ENCODE assay signal across 9 cellular contexts in genomic region chr9:109918359-109919163, GRCh38.
DNase-seq lines count a peak whose midpoint lies in the region; ATAC-seq, FAIRE-seq and TF ChIP-seq lines count a peak whose summit lies in the region.
"Had no signal": no experiment of that assay in that cellular context is flagged by ENCODE, and none has a peak within 500 bp of the region (broad histone marks: within the 10 kb centered on the region; RNA-seq: fewer than 3 reads in every experiment).

No MANE protein-coding gene starts in this region.

- peak; percentile 59 for ATAC-seq in HG03064 (IDR thresholded peaks at IDR 0.05; ENCODE audit: low read depth, unreplicated experiment)

- no peaks in the 10 kb centered on the region for H3K9me1 ChIP-seq in endothelial cell of umbilical vein (replicated peaks; ENCODE audit: control insufficient read depth, extremely low read depth, insufficient read depth, low read length)

- intact Hi-C loops in endothelial cell of umbilical vein (cut with micrococcal nuclease), result no loop called here

- H4K20me1 ChIP-seq in endothelial cell of umbilical vein (replicated peaks; ENCODE audit: control insufficient read depth, extremely low read depth, insufficient read depth, low read length), result no peaks in the 10 kb centered on the region

- no peaks in the 10 kb centered on the region for H3K36me3 ChIP-seq in endothelial cell of umbilical vein (ENCODE audit: control insufficient read depth in 2 of 2, extremely low read depth in 1 of 2, insufficient read depth in 2 of 2, low read length in 2 of 2)

- no peaks in the 10 kb centered on the region for H3K27me3 ChIP-seq in endothelial cell of umbilical vein (ENCODE audit: control insufficient read depth in 2 of 2, insufficient read depth in 2 of 2, low read length in 2 of 2)

- no peak overlapping the region for H3K4me3 ChIP-seq in endothelial cell of umbilical vein (replicated peaks in 1 of 3; ENCODE audit: insufficient read depth in 1 of 3, low read depth in 1 of 3, low read length in 3 of 3)
- H3K4me3 ChIP-seq: A549 had no signal

- H3K9ac ChIP-seq in endothelial cell of umbilical vein (replicated peaks; ENCODE audit: extremely low read depth, insufficient read depth, low read length), result no peak overlapping the region

- dilution Hi-C loops in endothelial cell of umbilical vein (cut with MboI; ENCODE audit: extremely low pct_ligation_motif_present, low sequenced_read_pairs), result loop anchor here (25.0 kb wide), 1 partner anchor 244 kb away; no protein-coding TSS in a partner anchor

- no peaks in the 10 kb centered on the region for H3K79me2 ChIP-seq in endothelial cell of umbilical vein (ENCODE audit: control insufficient read depth, insufficient read depth, low read length)

- POLR2A ChIA-PET in endothelial cell of umbilical vein (lab: Charles Lee), result no interaction called here

- no peak for TF ChIP-seq CTCF in endothelial cell of umbilical vein (IDR thresholded peaks at IDR 0.05; ENCODE audit: extremely low read depth in 1 of 2, insufficient read depth in 1 of 2, low read depth in 1 of 2, low read length in 2 of 2)

- no peaks in the 10 kb centered on the region for H3K9me3 ChIP-seq in endothelial cell of umbilical vein (replicated peaks; ENCODE audit: control insufficient read depth, insufficient read depth, low read length)
- H3K9me3 ChIP-seq: A549 had no signal

- no peak for FAIRE-seq in endothelial cell of umbilical vein (lab: Jason Lieb, UNC)
- FAIRE-seq: A549 had no signal

- peaks cover 20% of the 10 kb centered on the region for H3K4me1 ChIP-seq in endothelial cell of umbilical vein (ENCODE audit: control insufficient read depth, extremely low read depth, insufficient read depth, low read length)
- H3K4me1 ChIP-seq: A549 had no signal

- H2AFZ ChIP-seq in endothelial cell of umbilical vein (ENCODE audit: low read depth, low read length), result peak overlapping the region; percentile 85

- peak overlapping the region; percentile 47 for H3K4me2 ChIP-seq in endothelial cell of umbilical vein (ENCODE audit: insufficient read depth, low read length)
- H3K4me2 ChIP-seq: A549 had no signal

- peak; percentile 3 for DNase-seq in activated CD4-positive, CD25-positive, alpha-beta regulatory T cell treated with anti-CD3 and anti-CD28 coated beads, Interleukin-2, amount 50 U/mL, for 16 hours (ENCODE audit: low read depth, low spot score)
- DNase-seq in activated CD4-positive, CD25-positive, alpha-beta regulatory T cell (lab: John Stamatoyannopoulos, UW), result no peak
- peak; percentile 7 for DNase-seq in NCI-H510A (lab: John Stamatoyannopoulos, UW)
- DNase-seq in endothelial cell of umbilical vein (ENCODE audit: low read depth, low spot score), result peak; percentile 69
- DNase-seq in cortex of kidney (lab: John Stamatoyannopoulos, UW), result no peak
- DNase-seq in inferior parietal cortex (ENCODE audit: extremely low spot score), result no peak
- no peak for DNase-seq in T-helper 9 cell

- CTCF ChIA-PET in endothelial cell of umbilical vein (lab: Charles Lee), result interaction anchor here (0.9 to 1.0 kb wide), 2 partner anchors 11 to 16 kb away, joined by 3 to 4 read pairs; no protein-coding TSS in a partner anchor

- H3K27ac ChIP-seq in endothelial cell of umbilical vein (ENCODE audit: insufficient read depth, low read depth, low read length), result no peak overlapping the region
- H3K27ac ChIP-seq: A549 had no signal

- no peak for TF ChIP-seq POLR2A in endothelial cell of umbilical vein (IDR thresholded peaks at IDR 0.05; ENCODE audit: low read depth, low read length)

- no TSS peak for BruUV-seq in endothelial cell of umbilical vein (replicated peaks; lab: Mats Ljungman, UMichigan)

TF ChIP-seq in endothelial cell of umbilical vein, 7 proteins besides CTCF, POLR2A, EP300 and RAD21:
- TF ChIP-seq GATA2 (IDR thresholded peaks at IDR 0.05; ENCODE audit: insufficient read depth, insufficient read length, low read depth, low read length) (no peak), JUN (IDR thresholded peaks at IDR 0.05; ENCODE audit: borderline replicate concordance, insufficient read depth, insufficient read length, low read depth) (no peak)

Comparison
In these comparisons a context has a peak if more than half of its experiments do, and no peak if none do; other contexts are left out.
1. DNase-seq: peak in activated CD4-positive, CD25-positive, alpha-beta regulatory T cell treated with anti-CD3 and anti-CD28 coated beads, Interleukin-2, amount 50 U/mL, for 16 hours (single experiment), NCI-H510A (single experiment) and endothelial cell of umbilical vein (single experiment); none in activated CD4-positive, CD25-positive, alpha-beta regulatory T cell (0 of 4), cortex of kidney (single experiment), inferior parietal cortex (single experiment) and T-helper 9 cell (single experiment).